ENCODE assay signal across 10 cellular contexts in genomic region chr15:82648257-82649103, GRCh38. TPM values are rescaled to one million over a fixed set of nuclear protein-coding genes. Genes with fewer than 3 reads are reported as not detected.
DNase-seq lines count a peak whose midpoint lies in the region; ATAC-seq and TF ChIP-seq lines count a peak whose summit lies in the region.
"Had no signal": no experiment of that assay in that cellular context is flagged by ENCODE, and none has a peak within 500 bp of the region (broad histone marks: within the 10 kb centered on the region; RNA-seq: fewer than 3 reads in every experiment).

No MANE protein-coding gene starts in this region.

- H3K4me1 Mint-ChIP-seq in activated T-cell treated with anti-CD3 and anti-CD28 coated beads, Interleukin-2, amount 50 U/mL, for 4 hours (ENCODE audit: low read depth) = peaks cover 6% of the 10 kb centered on the region

- H3K27ac ChIP-seq in dorsolateral prefrontal cortex (peak overlapping the region; percentile 67 to 98 (median 92)), tibial nerve (peak overlapping the region; percentile 44 to 89 (median 60)), PC-9 (no peak overlapping the region)
- H3K27ac ChIP-seq: BLaER1 treated with 17β-estradiol and CSF1 and Interleukin-3, amounts not matched to agents 10 nM and 100 nM had no signal

- no peak for TF ChIP-seq EP300 in tibial nerve (IDR thresholded peaks at IDR 0.05)

- H4K20me1 ChIP-seq in PC-9 (ENCODE audit: insufficient read depth) = no peaks in the 10 kb centered on the region
- H4K20me1 ChIP-seq: BLaER1 treated with 17β-estradiol and CSF1 and Interleukin-3, amounts not matched to agents 10 nM and 100 nM had no signal

- peak in 4 of 56 donors; percentile 1 to 31 (median 8) for TF ChIP-seq CTCF in dorsolateral prefrontal cortex (IDR thresholded peaks at IDR 0.05 in 54 of 56, conservative IDR thresholded peaks at IDR 0.05 in 2 of 56; ENCODE audit: low read depth in 1 of 56, partially characterized antibody in 56 of 56)
- TF ChIP-seq CTCF in tibial nerve (IDR thresholded peaks at IDR 0.05) = no peak
- TF ChIP-seq CTCF in PC-9 (conservative IDR thresholded peaks at IDR 0.05) = no peak

- peaks cover 0 to 40% (median 16%) of the 10 kb centered on the region in 4 donors for H3K4me1 ChIP-seq in tibial nerve
- no peaks in the 10 kb centered on the region for H3K4me1 ChIP-seq in PC-9 (replicated peaks; ENCODE audit: insufficient read depth)
- H3K4me1 ChIP-seq: BLaER1 treated with 17β-estradiol and CSF1 and Interleukin-3, amounts not matched to agents 10 nM and 100 nM had no signal

- no TSS peak for BruUV-seq in PC-9 (replicated peaks; lab: Mats Ljungman, UMichigan)

- DNase-seq in activated T-cell treated with anti-CD3 and anti-CD28 coated beads, Interleukin-2, amount 50 U/mL, for 4 hours = no peak
- DNase-seq in activated T-cell treated with anti-CD3 and anti-CD28 coated beads, Interleukin-2, amount 50 U/mL, for 48 hours = no peak
- DNase-seq in dorsolateral prefrontal cortex (peak in 3 of 10 donors; percentile 15 to 51 (median 18)), midbrain (lab: John Stamatoyannopoulos, UW) (peak; percentile 18), tibial nerve (ENCODE audit: low spot score in 2 of 2) (no peak), PC-9 (no peak), LoVo (ENCODE audit: low spot score) (no peak)

- H3K4me3 Mint-ChIP-seq in activated T-cell treated with anti-CD3 and anti-CD28 coated beads, Interleukin-2, amount 50 U/mL, for 4 hours = peak overlapping the region; percentile 56

- H3K4me3 ChIP-seq in dorsolateral prefrontal cortex (peak overlapping the region; percentile 42 to 88 (median 75)), tibial nerve (peak overlapping the region; percentile 40 to 82 (median 60)), PC-9 (no peak overlapping the region)
- H3K4me3 ChIP-seq: BLaER1 treated with 17β-estradiol and CSF1 and Interleukin-3, amounts not matched to agents 10 nM and 100 nM had no signal

- POLR2A ChIA-PET in PC-9 (lab: Charles Lee; ENCODE audit: unreplicated experiment) = no interaction called here

- WGBS in tibial nerve, 2 donors = 20% methylated on average over 36 to 41 of the region's 41 CpGs

- TF ChIP-seq POLR2A in tibial nerve (IDR thresholded peaks at IDR 0.05) = no peak

- H3K36me3 ChIP-seq in tibial nerve (no peaks in the 10 kb centered on the region), PC-9 (ENCODE audit: low read depth) (no peaks in the 10 kb centered on the region)
- H3K36me3 ChIP-seq: BLaER1 treated with 17β-estradiol and CSF1 and Interleukin-3, amounts not matched to agents 10 nM and 100 nM had no signal

- no peaks in the 10 kb centered on the region for H3K9me3 ChIP-seq in tibial nerve
- no peaks in the 10 kb centered on the region for H3K9me3 ChIP-seq in PC-9 (ENCODE audit: insufficient read depth, low read depth)

- H3K9me2 ChIP-seq in PC-9 (ENCODE audit: insufficient read depth) = no peaks in the 10 kb centered on the region

- H3K27me3 ChIP-seq in dorsolateral prefrontal cortex (peaks cover 0 to 5% (median 0%) of the 10 kb centered on the region in 45 donors), tibial nerve (peaks cover 0 to 20% of the 10 kb centered on the region in 2 donors), PC-9 (ENCODE audit: insufficient read depth, low read depth) (peaks cover 36% of the 10 kb centered on the region)
- H3K27me3 ChIP-seq: BLaER1 treated with 17β-estradiol and CSF1 and Interleukin-3, amounts not matched to agents 10 nM and 100 nM had no signal

- peaks cover 42% of the 10 kb centered on the region for H3K27me3 Mint-ChIP-seq in activated T-cell treated with anti-CD3 and anti-CD28 coated beads, Interleukin-2, amount 50 U/mL, for 4 hours (ENCODE audit: low read depth)

- H3F3A ChIP-seq in PC-9 (ENCODE audit: insufficient read depth, low read depth) = no peaks in the 10 kb centered on the region

- CTCF ChIA-PET in PC-9 (lab: Charles Lee) = no interaction called here

- no peak overlapping the region for H3K4me2 ChIP-seq in PC-9
- H3K4me2 ChIP-seq: BLaER1 treated with 17β-estradiol and CSF1 and Interleukin-3, amounts not matched to agents 10 nM and 100 nM had no signal

- H3K79me2 ChIP-seq in PC-9 (ENCODE audit: low read depth) = no peaks in the 10 kb centered on the region

- no peaks in the 10 kb centered on the region for H3K36me3 Mint-ChIP-seq in activated T-cell treated with anti-CD3 and anti-CD28 coated beads, Interleukin-2, amount 50 U/mL, for 4 hours (ENCODE audit: insufficient read depth)

- no peaks in the 10 kb centered on the region for H3K9me3 Mint-ChIP-seq in activated T-cell treated with anti-CD3 and anti-CD28 coated beads, Interleukin-2, amount 50 U/mL, for 4 hours

- no peak overlapping the region for H2AFZ ChIP-seq in PC-9

- intact Hi-C loops in dorsolateral prefrontal cortex (cut with DNase I) = loop anchor here (5.0 kb wide), 3 partner anchors 64 to 164 kb away; no protein-coding TSS in a partner anchor
- intact Hi-C loops in PC-9 (cut with micrococcal nuclease; ENCODE audit: unreplicated experiment) = no loop called here

- no peak for ATAC-seq in activated T-cell treated with anti-CD3 and anti-CD28 coated beads, Interleukin-2, amount 50 U/mL, for 4 hours
- ATAC-seq in GM18498 (IDR thresholded peaks at IDR 0.05; ENCODE audit: unreplicated experiment) = no peak

RNA-seq across cellular contexts. Expression of gene CPEB1, which starts 1.3 kb away (rescaled TPM):
- 1 to 10 TPM in 2 of 3 donors, under 1 TPM in 1; 0.52 to 1.7 (median 1.2) TPM for total RNA-seq in activated T-cell treated with anti-CD3 and anti-CD28 coated beads, Interleukin-2, amount 50 U/mL, for 4 hours
- total RNA-seq in dorsolateral prefrontal cortex (10 to 100 TPM; 36.0 to 80.0 (median 62.0) TPM), tibial nerve (10 to 100 TPM; 16.2 to 29.5 (median 23.0) TPM), PC-9 (2021) (not detected in 2 replicates)
- total RNA-seq: OCI-LY7 had no signal

Comparison
In these comparisons a context has a peak if more than half of its experiments do, and no peak if none do; other contexts are left out.
1. RNA of gene CPEB1, which starts 1.3 kb away (total RNA-seq): 36.0 to 80.0 TPM in dorsolateral prefrontal cortex and 16.2 to 29.5 TPM in tibial nerve; 0.52 to 1.7 TPM in activated T-cell treated with anti-CD3 and anti-CD28 coated beads, Interleukin-2, amount 50 U/mL, for 4 hours and not detected in PC-9; every median in the first group is over 4 times any median in the second.